11 cellular contexts compared by ENCODE assay signal in genomic region chr7:8114175-8114574, GRCh38.
DNase-seq lines count a peak whose midpoint lies in the region; ATAC-seq, FAIRE-seq and TF ChIP-seq lines count a peak whose summit lies in the region.
"Had no signal": no experiment of that assay in that cellular context is flagged by ENCODE, and none has a peak within 500 bp of the region (broad histone marks: within the 10 kb centered on the region; RNA-seq: fewer than 3 reads in every experiment).

No MANE protein-coding gene starts in this region.

- peak; percentile 31 for ATAC-seq in GM19351 (IDR thresholded peaks at IDR 0.05; ENCODE audit: unreplicated experiment)
- ATAC-seq in HG03520 (IDR thresholded peaks at IDR 0.05; ENCODE audit: unreplicated experiment): peak; percentile 38
- ATAC-seq in SK-N-SH treated with all-trans-retinoic acid at 6 μM for 48 hours: no peak
- ATAC-seq in GM21576 (IDR thresholded peaks at IDR 0.05; ENCODE audit: unreplicated experiment): no peak
- ATAC-seq: left colon had no signal

- peak; percentile 97 for FAIRE-seq in GM12892 (lab: Jason Lieb, UNC)

- TF ChIP-seq POLR2A in GM12892 (IDR thresholded peaks at IDR 0.05; ENCODE audit: low read depth, low read length): peak; percentile 42

- DNase-seq in GM12892 (ENCODE audit: insufficient read length) (no peak), kidney tubule cell (ENCODE audit: low spot score) (peak; percentile 55), midbrain (lab: John Stamatoyannopoulos, UW) (no peak)
- DNase-seq in activated CD4-positive, CD25-positive, alpha-beta regulatory T cell (lab: John Stamatoyannopoulos, UW): no peak
- DNase-seq: cortex of kidney, GOT3, left colon had no signal

TF ChIP-seq in SK-N-SH treated with all-trans-retinoic acid at 6 μM for 48 hours, 23 proteins besides CTCF, POLR2A, EP300 and RAD21:
- TF ChIP-seq BACH2 (CRISPR knock-in tag; IDR thresholded peaks at IDR 0.05; ENCODE audit: borderline replicate concordance) (no peak), TCF4 (CRISPR knock-in tag; IDR thresholded peaks at IDR 0.05; ENCODE audit: borderline replicate concordance) (no peak), PATZ1 (CRISPR knock-in tag; IDR thresholded peaks at IDR 0.05; ENCODE audit: borderline replicate concordance) (no peak), CREB5 (CRISPR knock-in tag; IDR thresholded peaks at IDR 0.05; ENCODE audit: low read depth) (no peak), ZC3H10 (CRISPR knock-in tag; IDR thresholded peaks at IDR 0.05) (no peak), ISL1 (CRISPR knock-in tag; IDR thresholded peaks at IDR 0.05) (no peak), TSHZ2 (CRISPR knock-in tag; IDR thresholded peaks at IDR 0.05) (no peak), POU6F1 (CRISPR knock-in tag; IDR thresholded peaks at IDR 0.05; ENCODE audit: borderline replicate concordance, low read depth) (no peak), TOX (CRISPR knock-in tag; IDR thresholded peaks at IDR 0.05; ENCODE audit: borderline replicate concordance) (no peak), ZNF70 (CRISPR knock-in tag; IDR thresholded peaks at IDR 0.05) (no peak), ARNTL (CRISPR knock-in tag; IDR thresholded peaks at IDR 0.05; ENCODE audit: borderline replicate concordance, low read depth) (no peak), ZFP30 (CRISPR knock-in tag; IDR thresholded peaks at IDR 0.05) (no peak)

Comparison
In these comparisons a context has a peak if more than half of its experiments do, and no peak if none do; other contexts are left out.
1. ATAC-seq: peak in GM19351 (single experiment) and HG03520 (single experiment); none in SK-N-SH treated with all-trans-retinoic acid at 6 μM for 48 hours (single experiment) and GM21576 (single experiment).